15 cellular contexts compared by ENCODE assay signal in the genomic region with DNA sequence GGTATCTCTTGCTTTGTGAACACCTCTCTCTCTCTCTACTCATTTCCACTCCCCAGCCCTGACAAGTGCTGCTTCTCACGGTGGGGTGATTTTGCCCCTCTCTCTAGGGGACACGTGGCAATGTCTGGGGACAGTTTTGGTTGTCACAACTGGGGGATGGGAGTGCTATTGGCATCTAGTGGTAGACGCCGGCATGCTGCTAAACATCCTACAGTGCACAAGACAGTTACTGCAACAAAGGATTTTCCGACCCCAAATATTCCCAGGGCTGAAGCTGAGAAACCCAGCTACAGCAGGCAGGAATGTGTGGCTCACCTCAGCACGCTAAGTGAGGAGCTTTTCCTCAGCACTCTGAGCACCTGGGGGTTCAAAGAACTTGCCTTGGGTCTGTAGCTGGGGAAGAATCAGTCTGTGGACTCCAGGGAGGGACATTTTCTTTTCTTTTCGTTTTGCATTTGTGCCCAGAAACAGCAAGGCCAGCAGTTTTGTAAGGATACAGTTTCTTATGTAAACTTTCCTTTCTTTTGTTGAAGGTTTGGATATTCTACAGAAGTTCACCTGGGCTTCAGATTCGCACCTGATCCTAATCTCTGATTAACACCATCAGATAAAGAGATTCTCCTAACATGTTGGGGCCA.
"Had no signal": no experiment of that assay in that cellular context is flagged by ENCODE, and none has a peak within 500 bp of the region (broad histone marks: within the 10 kb centered on the region; RNA-seq: fewer than 3 reads in every experiment).

No MANE protein-coding gene starts in this region.

- DNase-seq: activated CD4-positive, alpha-beta T cell treated with anti-CD3 and anti-CD28 coated beads, Interleukin-2, amount 50 U/mL, for 48 hours; activated CD8-positive, alpha-beta memory T cell treated with anti-CD3 and anti-CD28 coated beads, Interleukin-2, amount 50 U/mL, for 4 hours; activated naive CD4-positive, alpha-beta T cell treated with Interleukin-2 at 50 U/mL for 16 hours; adrenal gland; effector memory CD4-positive, alpha-beta T cell; gastrocnemius medialis; left ventricle myocardium superior; mesenchymal stem cell; stimulated activated CD4-positive, alpha-beta T cell treated with anti-CD3 and anti-CD28 coated beads, Interleukin-2, amount 100 ng/mL, for 48 hours; stimulated activated CD8-positive, alpha-beta memory T cell treated with anti-CD3 and anti-CD28 coated beads, Interleukin-4, amount 100 ng/mL, for 48 hours; stimulated activated naive CD8-positive, alpha-beta T cell treated with anti-CD3 and anti-CD28 coated beads, Interleukin-15, Interleukin-2, amounts not matched to agents 100 U/mL and 50 U/mL, for 24 hours had no signal

- H3K27me3 ChIP-seq: gastrocnemius medialis, suprapubic skin had no signal

- H3K27ac ChIP-seq: adrenal gland, epithelial cell of prostate, gastrocnemius medialis, suprapubic skin had no signal

- H3K9me3 ChIP-seq: adrenal gland, gastrocnemius medialis, suprapubic skin had no signal

- H3K4me1 ChIP-seq: adrenal gland, gastrocnemius medialis, suprapubic skin had no signal

- H3K4me3 ChIP-seq: adrenal gland, gastrocnemius medialis, suprapubic skin had no signal

- ATAC-seq: gastrocnemius medialis; left ventricle myocardium superior; stimulated activated naive CD8-positive, alpha-beta T cell treated with anti-CD3 and anti-CD28 coated beads, Interleukin-15, Interleukin-2, amounts not matched to agents 100 U/mL and 50 U/mL, for 24 hours had no signal

- FAIRE-seq: keratinocyte, TTC549 had no signal

- H3K36me3 ChIP-seq: adrenal gland, gastrocnemius medialis, suprapubic skin had no signal
